In genomic region chr11:32462296-32462695, GRCh38 we compare ENCODE assay signal across 29 cellular contexts. TPM values are rescaled to one million over a fixed set of nuclear protein-coding genes. Genes with fewer than 3 reads are reported as not detected.
"Had no signal": no experiment of that assay in that cellular context is flagged by ENCODE, and none has a peak within 500 bp of the region (broad histone marks: within the 10 kb centered on the region; RNA-seq: fewer than 3 reads in every experiment).

No MANE protein-coding gene starts in this region.

- H3K4me3 Mint-ChIP-seq: effector memory CD8-positive, alpha-beta T cell; memory B cell; naive thymus-derived CD4-positive, alpha-beta T cell; stimulated activated effector memory CD8-positive, alpha-beta T cell treated with anti-CD3 and anti-CD28 coated beads, Interleukin-12 subunit alpha, Interleukin-12 subunit beta, amount 100 ng/mL, for 72 hours; type B pancreatic cell had no signal

- H3K4me3 ChIP-seq: coronary artery, esophagus squamous epithelium, lung, mucosa of descending colon, ovary, psoas muscle, sigmoid colon, stomach, testis, tibial artery had no signal

- H3K4me1 Mint-ChIP-seq: memory B cell; stimulated activated effector memory CD8-positive, alpha-beta T cell treated with anti-CD3 and anti-CD28 coated beads, Interleukin-12 subunit alpha, Interleukin-12 subunit beta, amount 100 ng/mL, for 72 hours had no signal

- H3K27me3 ChIP-seq: esophagus squamous epithelium, ovary, sigmoid colon, stomach, testis, tibial artery had no signal

- H3K9me3 ChIP-seq: esophagus squamous epithelium, mucosa of descending colon, ovary, psoas muscle, sigmoid colon, stomach, testis, tibial artery had no signal

- FAIRE-seq: endometrium, keratinocyte had no signal

- DNase-seq: effector memory CD8-positive, alpha-beta T cell; erythroblast; esophagus squamous epithelium; foreskin melanocyte; mucosa of descending colon; naive thymus-derived CD4-positive, alpha-beta T cell; occipital lobe; ovary; posterior cingulate gyrus; psoas muscle; right cardiac atrium; sigmoid colon; stimulated activated CD4-positive, alpha-beta T cell treated with anti-CD3 and anti-CD28 coated beads, Interleukin-2, amount 100 ng/mL, for 24 hours; stimulated activated CD4-positive, alpha-beta T cell treated with anti-CD3 and anti-CD28 coated beads, Interleukin-4, amount 100 ng/mL, for 24 hours; stimulated activated naive CD4-positive, alpha-beta T cell treated with Interleukin-2 at 50 U/mL for 16 hours; stomach; testis; tibial artery had no signal

- H3K27ac Mint-ChIP-seq: effector memory CD8-positive, alpha-beta T cell; memory B cell; naive thymus-derived CD4-positive, alpha-beta T cell; stimulated activated effector memory CD8-positive, alpha-beta T cell treated with anti-CD3 and anti-CD28 coated beads, Interleukin-12 subunit alpha, Interleukin-12 subunit beta, amount 100 ng/mL, for 72 hours; type B pancreatic cell had no signal

- H3K4me1 ChIP-seq: esophagus squamous epithelium, psoas muscle, sigmoid colon, stomach, tibial artery had no signal

- H3K36me3 Mint-ChIP-seq: memory B cell; naive thymus-derived CD4-positive, alpha-beta T cell; stimulated activated effector memory CD8-positive, alpha-beta T cell treated with anti-CD3 and anti-CD28 coated beads, Interleukin-12 subunit alpha, Interleukin-12 subunit beta, amount 100 ng/mL, for 72 hours; type B pancreatic cell had no signal

- H3K9me3 Mint-ChIP-seq: effector memory CD8-positive, alpha-beta T cell; memory B cell; naive thymus-derived CD4-positive, alpha-beta T cell; stimulated activated effector memory CD8-positive, alpha-beta T cell treated with anti-CD3 and anti-CD28 coated beads, Interleukin-12 subunit alpha, Interleukin-12 subunit beta, amount 100 ng/mL, for 72 hours; type B pancreatic cell had no signal

- ATAC-seq: effector memory CD8-positive, alpha-beta T cell; left lobe of liver; mucosa of descending colon; naive thymus-derived CD4-positive, alpha-beta T cell; psoas muscle; right cardiac atrium; stimulated activated effector memory CD8-positive, alpha-beta T cell treated with anti-CD3 and anti-CD28 coated beads, Interleukin-12 subunit alpha, Interleukin-12 subunit beta, amount 100 ng/mL, for 72 hours had no signal

- H3K27ac ChIP-seq: coronary artery, esophagus squamous epithelium, ovary, psoas muscle, sigmoid colon, stomach, testis, tibial artery had no signal

- H3K36me3 ChIP-seq: esophagus squamous epithelium, ovary, sigmoid colon, stomach, tibial artery had no signal

RNA-seq across cellular contexts. Expression of gene WT1, which starts 27.0 kb away (rescaled TPM):
- total RNA-seq: dermis microvascular lymphatic vessel endothelial cell; esophagus squamous epithelium; left lobe of liver; naive thymus-derived CD4-positive, alpha-beta T cell; occipital lobe; skeletal muscle tissue had no signal
- polyA plus RNA-seq: keratinocyte; naive thymus-derived CD4-positive, alpha-beta T cell; neural cell had no signal
